In the genomic region with DNA sequence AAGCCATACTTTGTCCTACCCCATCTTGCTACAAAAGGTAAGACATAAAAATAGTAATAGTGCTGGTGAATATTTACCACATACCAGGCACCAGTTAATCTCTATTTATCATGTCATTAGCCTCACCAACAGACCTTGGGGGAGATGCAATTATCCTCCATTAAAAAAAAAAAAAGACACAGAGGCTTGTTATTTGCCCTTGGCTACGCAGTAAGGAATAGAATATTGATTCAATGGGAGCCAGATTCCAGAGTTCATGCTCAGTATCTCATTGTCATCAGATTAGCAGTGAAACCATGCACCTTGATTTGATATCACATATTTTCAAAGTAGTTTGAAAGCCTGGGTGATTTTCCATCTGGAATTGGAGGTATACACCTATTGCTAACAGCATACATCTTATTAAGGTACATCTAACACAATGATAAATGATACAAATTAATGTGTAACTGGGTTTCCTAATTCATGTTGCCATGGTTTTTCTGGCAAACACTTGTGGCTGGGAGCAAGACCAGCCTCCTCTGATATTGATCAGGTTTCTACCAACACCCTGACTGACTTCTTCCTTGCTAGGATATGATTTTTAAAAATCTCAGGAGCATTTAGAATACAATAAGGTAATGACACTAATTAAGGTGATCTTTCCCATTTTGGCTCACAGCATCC, we compare ENCODE assay signal across 20 cellular contexts.
"Had no signal": no experiment of that assay in that cellular context is flagged by ENCODE, and none has a peak within 500 bp of the region (broad histone marks: within the 10 kb centered on the region; RNA-seq: fewer than 3 reads in every experiment).

No MANE protein-coding gene starts in this region.

- H3K4me1 ChIP-seq: lower lobe of right lung, spleen had no signal

- DNase-seq: activated CD4-positive, alpha-beta T cell treated with anti-CD3 and anti-CD28 coated beads for 1 hour; activated CD4-positive, alpha-beta T cell treated with anti-CD3 and anti-CD28 coated beads, Interleukin-2, amount 50 U/mL, for 48 hours; activated CD8-positive, alpha-beta memory T cell treated with anti-CD3 and anti-CD28 coated beads, Interleukin-2, amount 10 ng/mL, durations not matched to agents 7 days and 5 days; activated gamma-delta T cell; activated T-cell treated with anti-CD3 and anti-CD28 coated beads, Interleukin-2, amount 50 U/mL, for 4 hours; amygdala; brain microvascular endothelial cell; dermis blood vessel endothelial cell; hippocampal formation; kidney glomerular epithelial cell; lower lobe of right lung; midbrain; naive B cell; posterior cingulate gyrus; right cardiac atrium; spleen; stimulated activated CD4-positive, alpha-beta T cell treated with anti-CD3 and anti-CD28 coated beads, Interleukin-1b, Interleukin-23, amount 100 ng/mL, for 48 hours; stimulated activated naive CD4-positive, alpha-beta T cell; T-helper 9 cell had no signal

- ATAC-seq: activated CD8-positive, alpha-beta memory T cell treated with anti-CD3 and anti-CD28 coated beads, Interleukin-2, amount 10 ng/mL, durations not matched to agents 7 days and 5 days; activated T-cell treated with anti-CD3 and anti-CD28 coated beads, Interleukin-2, amount 50 U/mL, for 4 hours; esophagus mucosa; lower lobe of right lung; right cardiac atrium had no signal

- H3K27me3 ChIP-seq: brain microvascular endothelial cell, spleen had no signal

- H3K36me3 ChIP-seq: brain microvascular endothelial cell, lower lobe of right lung had no signal

- H3K9me3 ChIP-seq: lower lobe of right lung, spleen had no signal

- H3K27ac ChIP-seq: brain microvascular endothelial cell, lower lobe of right lung, spleen had no signal

- H3K4me3 ChIP-seq: lower lobe of right lung, spleen had no signal
